In genomic region chr3:48189321-48189720, GRCh38 we compare ENCODE assay signal across 16 cellular contexts. TPM values are rescaled to one million over a fixed set of nuclear protein-coding genes. Genes with fewer than 3 reads are reported as not detected.
A peak's percentile ranks its signal among the peaks of the same experiment; 100 is the strongest.
DNase-seq lines count a peak whose midpoint lies in the region; ATAC-seq, FAIRE-seq and TF ChIP-seq lines count a peak whose summit lies in the region.
"Had no signal": no experiment of that assay in that cellular context is flagged by ENCODE, and none has a peak within 500 bp of the region (broad histone marks: within the 10 kb centered on the region; RNA-seq: fewer than 3 reads in every experiment).

No MANE protein-coding gene starts in this region.

- RAD21 ChIA-PET in GM12878 (lab: Charles Lee; ENCODE audit: unreplicated experiment): interaction anchor here (1.1 to 2.4 kb wide), 5 partner anchors 51 to 369 kb away, joined by 3 to 17 read pairs (median 7); partner anchors contain the start of gene ZNF589

- TF ChIP-seq POLR2A in GM12878 (IDR thresholded peaks at IDR 0.05; ENCODE audit: low read depth, low read length) (no peak), suprapubic skin (IDR thresholded peaks at IDR 0.05) (no peak)

- no peak for TF ChIP-seq CTCF in HEK293 (tag by site-specific recombination; IDR thresholded peaks at IDR 0.05)
- no peak for TF ChIP-seq CTCF in GM12878 (IDR thresholded peaks at IDR 0.05 in 2 of 3, conservative IDR thresholded peaks at IDR 0.05 in 1 of 3; ENCODE audit: control insufficient read depth in 2 of 3, extremely low read depth in 1 of 3, insufficient read depth in 1 of 3, low read depth in 3 of 3, low read length in 3 of 3)
- no peak for TF ChIP-seq CTCF in neural cell (IDR thresholded peaks at IDR 0.05; ENCODE audit: poor library complexity, severe bottlenecking)
- no peak for TF ChIP-seq CTCF in BE2C (IDR thresholded peaks at IDR 0.05; ENCODE audit: low read depth, low read length)
- no peak for TF ChIP-seq CTCF in suprapubic skin (IDR thresholded peaks at IDR 0.05)

- TF ChIP-seq EP300 in GM12878 (IDR thresholded peaks at IDR 0.05; ENCODE audit: borderline replicate concordance in 1 of 2, control insufficient read depth in 1 of 2, low read depth in 2 of 2, low read length in 2 of 2) (no peak), neural cell (conservative IDR thresholded peaks at IDR 0.05; ENCODE audit: poor library complexity, severe bottlenecking) (no peak), suprapubic skin (IDR thresholded peaks at IDR 0.05) (no peak)

- no peak overlapping the region for H3K27ac ChIP-seq in CD4-positive, CD25-positive, alpha-beta regulatory T cell (ENCODE audit: insufficient read depth, low read length, poor library complexity, severe bottlenecking)
- H3K27ac ChIP-seq in HEK293 (ENCODE audit: extremely low read depth, low read depth, low read length): no peak overlapping the region
- no peak overlapping the region for H3K27ac ChIP-seq in GM12878 (ENCODE audit: control insufficient read depth, insufficient read depth)
- H3K27ac ChIP-seq in neural cell (ENCODE audit: low read length): no peak overlapping the region
- H3K27ac ChIP-seq in suprapubic skin: no peak overlapping the region

- H3K4me1 Mint-ChIP-seq in CD4-positive, CD25-positive, alpha-beta regulatory T cell: peaks cover 0 to 21% (median 15%) of the 10 kb centered on the region in 4 donors

- H3K4me1 ChIP-seq in CD4-positive, CD25-positive, alpha-beta regulatory T cell (ENCODE audit: control insufficient read depth, insufficient read depth, low read length, poor library complexity, severe bottlenecking): peaks cover 14% of the 10 kb centered on the region
- H3K4me1 ChIP-seq in HEK293 (ENCODE audit: control insufficient read depth, insufficient read depth, low read length) (no peaks in the 10 kb centered on the region), GM12878 (ENCODE audit: control insufficient read depth, insufficient read depth, low read length) (peaks cover 12% of the 10 kb centered on the region; the same call in 1 of the 2 replicates), BE2C (no peaks in the 10 kb centered on the region), suprapubic skin (peaks cover 20% of the 10 kb centered on the region)

- peak overlapping the region in 3 of 4 donors; percentile 94 to 99 (median 95) for H3K4me3 Mint-ChIP-seq in CD4-positive, CD25-positive, alpha-beta regulatory T cell

- H3K27me3 ChIP-seq in CD4-positive, CD25-positive, alpha-beta regulatory T cell (ENCODE audit: control insufficient read depth, insufficient read depth, low read length): no peaks in the 10 kb centered on the region
- no peaks in the 10 kb centered on the region for H3K27me3 ChIP-seq in GM12878 (replicated peaks in 1 of 2; ENCODE audit: control insufficient read depth in 2 of 2, insufficient read depth in 2 of 2, low read length in 1 of 2)
- H3K27me3 ChIP-seq in neural cell (ENCODE audit: insufficient read depth, low read depth, low read length): no peaks in the 10 kb centered on the region
- H3K27me3 ChIP-seq in BE2C: no peaks in the 10 kb centered on the region
- H3K27me3 ChIP-seq in suprapubic skin: no peaks in the 10 kb centered on the region
- H3K27me3 ChIP-seq: BLaER1, stomach had no signal

- in situ Hi-C loops in GM12878 (cut with MboI): no loop called here

- BruUV-seq in GM12878 (replicated peaks; lab: Mats Ljungman, UMichigan): no TSS peak

- no peak for ATAC-seq in CD4-positive, CD25-positive, alpha-beta regulatory T cell (ENCODE audit: low read depth in 2 of 2)
- ATAC-seq in GM12878: no peak

- POLR2A ChIA-PET in HEK293 (lab: Yijun Ruan, JAX): no interaction called here
- POLR2A ChIA-PET in GM12878 (lab: Charles Lee): interaction anchor here (0.6 to 1.2 kb wide), 3 partner anchors 33 to 399 kb away, joined by 3 read pairs; partner anchors contain the start of gene ZNF589

- peaks cover 8% of the 10 kb centered on the region for H3K27me3 Mint-ChIP-seq in CD4-positive, CD25-positive, alpha-beta regulatory T cell

- DNase-seq in CD4-positive, CD25-positive, alpha-beta regulatory T cell: no peak
- DNase-seq in GM12878 (ENCODE audit: low read depth, low spot score) (no peak), BE2C (no peak), suprapubic skin (ENCODE audit: low spot score in 2 of 2) (no peak), AG08395 (ENCODE audit: low spot score) (no peak)
- DNase-seq: activated CD4-positive, CD25-positive, alpha-beta regulatory T cell treated with anti-CD3 and anti-CD28 coated beads, Interleukin-2, amount 50 U/mL, for 72 hours; activated CD8-positive, alpha-beta memory T cell treated with anti-CD3 and anti-CD28 coated beads, Interleukin-2, amount 50 U/mL, for 4 hours; DMS79; effector CD4-positive, alpha-beta T cell; stimulated activated CD4-positive, alpha-beta T cell treated with anti-CD3 and anti-CD28 coated beads, Interleukin-12 subunit alpha, Interleukin-12 subunit beta, amount 100 ng/mL, for 4 hours; stomach had no signal

- no peak for TF ChIP-seq RAD21 in GM12878 (IDR thresholded peaks at IDR 0.05; ENCODE audit: insufficient read depth, low read depth, low read length)
- TF ChIP-seq RAD21 in neural cell (conservative IDR thresholded peaks at IDR 0.05): no peak

- H3K9me2 ChIP-seq in neural cell (ENCODE audit: insufficient read depth, low read length): no peaks in the 10 kb centered on the region

- SMC1A ChIA-PET in GM12878 (lab: Charles Lee; ENCODE audit: uncharacterized antibody, unreplicated experiment): interaction anchor here (1.2 to 5.9 kb wide), 4 partner anchors 14 to 247 kb away, joined by 3 to 31 read pairs (median 4); partner anchors contain the start of gene ZNF589

- no peak for FAIRE-seq in GM12878 (lab: Jason Lieb, UNC)
- FAIRE-seq: HTR-8/SVneo had no signal

- H3K9me3 ChIP-seq in CD4-positive, CD25-positive, alpha-beta regulatory T cell (ENCODE audit: control insufficient read depth in 2 of 2, low read length in 2 of 2): no peaks in the 10 kb centered on the region
- no peaks in the 10 kb centered on the region for H3K9me3 ChIP-seq in HEK293 (ENCODE audit: control insufficient read depth, insufficient read depth, low read depth, low read length)
- H3K9me3 ChIP-seq in GM12878 (replicated peaks; ENCODE audit: control insufficient read depth, insufficient read depth, low read length): no peaks in the 10 kb centered on the region
- no peaks in the 10 kb centered on the region for H3K9me3 ChIP-seq in neural cell (ENCODE audit: low read length)
- no peaks in the 10 kb centered on the region for H3K9me3 ChIP-seq in BE2C
- H3K9me3 ChIP-seq in suprapubic skin: no peaks in the 10 kb centered on the region
- H3K9me3 ChIP-seq: BLaER1, stomach had no signal

- CTCF ChIA-PET in HEK293 (lab: Yijun Ruan, JAX) (interaction anchor here (0.6 to 2.4 kb wide), 5 partner anchors 10 to 370 kb away, joined by 3 to 15 read pairs (median 6); no protein-coding TSS in a partner anchor), GM12878 (lab: Yijun Ruan, JAX) (interaction anchor here (1.4 to 2.7 kb wide), 3 partner anchors 247 to 368 kb away, joined by 4 to 23 read pairs (median 6); partner anchors contain the start of genes CCDC51, PFKFB4 and TMA7)

- WGBS in GM12878 (ENCODE audit: insufficient coverage, insufficient replicate concordance, low lambda C conversion rate, missing lambda C conversion rate): 59% methylated on average over 6 of the region's 6 CpGs
- WGBS in suprapubic skin: 95% methylated on average over 6 of the region's 6 CpGs

- H4K20me1 ChIP-seq in GM12878 (ENCODE audit: control insufficient read depth, insufficient read depth): no peaks in the 10 kb centered on the region
- H4K20me1 ChIP-seq in neural cell (ENCODE audit: insufficient read depth): no peaks in the 10 kb centered on the region
- H4K20me1 ChIP-seq: BLaER1 had no signal

- H3K9me3 Mint-ChIP-seq in CD4-positive, CD25-positive, alpha-beta regulatory T cell: no peaks in the 10 kb centered on the region
- H3K9me3 Mint-ChIP-seq: activated naive CD4-positive, alpha-beta T cell treated with anti-CD3 and anti-CD28 coated beads, Interleukin-2, amount 50 U/mL, for 24 hours had no signal

- H3K36me3 Mint-ChIP-seq in CD4-positive, CD25-positive, alpha-beta regulatory T cell: no peaks in the 10 kb centered on the region

- H3K4me2 ChIP-seq in GM12878 (ENCODE audit: control insufficient read depth, insufficient read depth) (no peak overlapping the region), neural cell (ENCODE audit: low read length) (no peak overlapping the region)

- H3K4me3 ChIP-seq in CD4-positive, CD25-positive, alpha-beta regulatory T cell (ENCODE audit: low read depth, low read length): no peak overlapping the region
- H3K4me3 ChIP-seq in HEK293 (ENCODE audit: low read depth, low read length) (no peak overlapping the region), GM12878 (no peak overlapping the region), neural cell (ENCODE audit: low read length) (no peak overlapping the region), BE2C (ENCODE audit: low read depth, low read length) (no peak overlapping the region), suprapubic skin (no peak overlapping the region)

- H3K79me2 ChIP-seq in GM12878 (ENCODE audit: control insufficient read depth, insufficient read depth, low read length): peaks cover 37% of the 10 kb centered on the region
- peaks cover 7% of the 10 kb centered on the region for H3K79me2 ChIP-seq in neural cell (replicated peaks; ENCODE audit: insufficient read depth, low read length)

- H3K36me3 ChIP-seq in CD4-positive, CD25-positive, alpha-beta regulatory T cell (ENCODE audit: control insufficient read depth, insufficient read depth, low read length): no peaks in the 10 kb centered on the region
- H3K36me3 ChIP-seq in HEK293 (ENCODE audit: control insufficient read depth in 2 of 2, insufficient read depth in 1 of 2, low read length in 2 of 2) (peaks cover 13 to 28% of the 10 kb centered on the region in 2 experiments), GM12878 (ENCODE audit: control insufficient read depth in 2 of 2, insufficient read depth in 2 of 2, low read length in 1 of 2) (peaks cover 0 to 7% of the 10 kb centered on the region in 2 experiments; a peak in 2 of 4 replicates), neural cell (ENCODE audit: insufficient read depth, low read length) (no peaks in the 10 kb centered on the region), BE2C (peaks cover 10% of the 10 kb centered on the region), suprapubic skin (no peaks in the 10 kb centered on the region)
- H3K36me3 ChIP-seq: stomach had no signal

- no peaks in the 10 kb centered on the region for H3F3A ChIP-seq in neural cell (ENCODE audit: insufficient read depth, low read length, poor library complexity, severe bottlenecking)

- no peak overlapping the region for H3K27ac Mint-ChIP-seq in CD4-positive, CD25-positive, alpha-beta regulatory T cell
- H3K27ac Mint-ChIP-seq: activated naive CD4-positive, alpha-beta T cell treated with anti-CD3 and anti-CD28 coated beads, Interleukin-2, amount 50 U/mL, for 24 hours had no signal

- H3K9ac ChIP-seq in GM12878 (ENCODE audit: control insufficient read depth, insufficient read depth, low read length) (no peak overlapping the region), neural cell (ENCODE audit: low read length) (no peak overlapping the region)

- intact Hi-C loops in GM12878 (cut with micrococcal nuclease; ENCODE audit: unreplicated experiment): no loop called here

- H2AFZ ChIP-seq in GM12878 (ENCODE audit: control insufficient read depth, low read depth, low read length): peak overlapping the region; percentile 89; the same call in 1 of the 2 replicates
- peak overlapping the region; percentile 83 for H2AFZ ChIP-seq in neural cell (ENCODE audit: low read depth, low read length)

RNA-seq across cellular contexts. Expression of gene CDC25A, which starts 1.1 kb away (rescaled TPM):
- total RNA-seq in CD4-positive, CD25-positive, alpha-beta regulatory T cell: 0.72 TPM
- under 1 TPM in 3 of 4 donors, not detected in 1; 0.06 to 0.78 (median 0.13) TPM for polyA plus RNA-seq in CD4-positive, CD25-positive, alpha-beta regulatory T cell
- total RNA-seq in GM12878 (2013; cell fraction: nucleolus; rRNA removed): 9.5 and 18.7 TPM in 2 replicates
- 32.1 and 32.5 TPM in 2 replicates for total RNA-seq in GM12878 (2014; rRNA removed)
- total RNA-seq in GM12878 (2014; rRNA removed; fragmentation: Illumina TruSeq; extraction: Trizol): 29.5 and 30.3 TPM in 2 replicates
- 34.4 and 36.6 TPM in 2 replicates for total RNA-seq in GM12878 (2021)
- 5.7 TPM for polyA plus RNA-seq in GM12878 (2011; ENCODE audit: low read depth)
- 16.0 and 16.1 TPM in 2 replicates for polyA plus RNA-seq in GM12878 (2011; rRNA removed)
- 12.1 and 15.7 TPM in 2 replicates for polyA plus RNA-seq in GM12878 (2011; cell fraction: cytosol; rRNA removed)
- polyA plus RNA-seq in GM12878 (2011; cell fraction: nucleus; rRNA removed): 10.0 and 12.0 TPM in 2 replicates
- polyA plus RNA-seq in GM12878 (2012): 8.4 and 8.7 TPM in 2 replicates
- polyA plus RNA-seq in GM12878 (2014; fragmentation: Illumina TruSeq; extraction: Trizol): 33.8 and 35.3 TPM in 2 replicates
- polyA plus RNA-seq in GM12878 (2014; fragmentation: Nextera tagmentation; extraction: Ambion mirVana): 1 to 10 TPM; 2.9 to 5.6 TPM
- polyA plus RNA-seq in GM12878 (2014; rRNA removed): 25.6 and 30.3 TPM in 2 replicates
- polyA plus RNA-seq in GM12878 (2016; fragmentation: Nextera tagmentation; extraction: Ambion mirVana): 10 to 100 TPM; 21.3 to 23.4 TPM
- polyA minus RNA-seq in GM12878 (2011; rRNA and poly(A)+ RNA removed): 17.3 and 17.6 TPM in 2 replicates
- polyA minus RNA-seq in GM12878 (2011; cell fraction: cytosol; rRNA and poly(A)+ RNA removed): 9.4 and 12.9 TPM in 2 replicates
- 11.5 and 16.8 TPM in 2 replicates for polyA minus RNA-seq in GM12878 (2011; cell fraction: nucleus; rRNA and poly(A)+ RNA removed)
- 9.8 and 12.3 TPM in 2 replicates for polyA plus RNA-seq in neural cell
- polyA minus RNA-seq in neural cell: 17.7 and 21.9 TPM in 2 replicates
- 1.9 TPM for polyA plus RNA-seq in BE2C (2012; ENCODE audit: insufficient read depth, insufficient read length, low read depth)
- total RNA-seq in suprapubic skin: 1 to 10 TPM in 1 of 4 donors, under 1 TPM in 2, not detected in 1; 0.55 to 6.8 (median 0.98) TPM

RNA-seq across cellular contexts. Expression of gene CAMP, which starts 34.0 kb away (rescaled TPM):
- not detected for total RNA-seq in CD4-positive, CD25-positive, alpha-beta regulatory T cell
- not detected for polyA plus RNA-seq in CD4-positive, CD25-positive, alpha-beta regulatory T cell
- total RNA-seq in GM12878 (2013; cell fraction: nucleolus; rRNA removed): not detected in 2 replicates
- total RNA-seq in GM12878 (2014; rRNA removed): 9.8 and 11.7 TPM in 2 replicates
- total RNA-seq in GM12878 (2014; rRNA removed; fragmentation: Illumina TruSeq; extraction: Trizol): 7.4 and 8.7 TPM in 2 replicates
- total RNA-seq in GM12878 (2021): 7.5 and 7.8 TPM in 2 replicates
- 4.9 TPM for polyA plus RNA-seq in GM12878 (2011; ENCODE audit: low read depth)
- 0.76 and 0.86 TPM in 2 replicates for polyA plus RNA-seq in GM12878 (2011; rRNA removed)
- polyA plus RNA-seq in GM12878 (2011; cell fraction: cytosol; rRNA removed): 0.88 and 2.0 TPM in 2 replicates
- polyA plus RNA-seq in GM12878 (2011; cell fraction: nucleus; rRNA removed): 0.56 and 0.93 TPM in 2 replicates
- 6.8 and 12.9 TPM in 2 replicates for polyA plus RNA-seq in GM12878 (2012)
- 2.3 and 6.9 TPM in 2 replicates for polyA plus RNA-seq in GM12878 (2014; fragmentation: Illumina TruSeq; extraction: Trizol)
- 10 to 100 TPM; 25.4 to 34.3 TPM for polyA plus RNA-seq in GM12878 (2014; fragmentation: Nextera tagmentation; extraction: Ambion mirVana)
- polyA plus RNA-seq in GM12878 (2014; rRNA removed): 10.4 and 10.9 TPM in 2 replicates
- polyA plus RNA-seq in GM12878 (2016; fragmentation: Nextera tagmentation; extraction: Ambion mirVana): 1 to 10 TPM; 3.4 to 3.7 TPM
- 0.41 and 1.1 TPM in 2 replicates for polyA minus RNA-seq in GM12878 (2011; rRNA and poly(A)+ RNA removed)
- not detected in 2 replicates for polyA minus RNA-seq in GM12878 (2011; cell fraction: cytosol; rRNA and poly(A)+ RNA removed)
- polyA minus RNA-seq in GM12878 (2011; cell fraction: nucleus; rRNA and poly(A)+ RNA removed): not detected in 2 replicates
- not detected in 2 replicates for polyA plus RNA-seq in neural cell
- not detected in 2 replicates for polyA minus RNA-seq in neural cell
- not detected for polyA plus RNA-seq in BE2C (2012; ENCODE audit: insufficient read depth, insufficient read length, low read depth)
- not detected for total RNA-seq in suprapubic skin

RNA-seq across cellular contexts. Expression of gene ZNF589, which starts 51.6 kb away (rescaled TPM):
- 33.4 TPM for total RNA-seq in CD4-positive, CD25-positive, alpha-beta regulatory T cell
- polyA plus RNA-seq in CD4-positive, CD25-positive, alpha-beta regulatory T cell: 1 to 10 TPM; 2.9 to 6.4 (median 4.8) TPM
- 211 and 232 TPM in 2 replicates for total RNA-seq in GM12878 (2013; cell fraction: nucleolus; rRNA removed)
- total RNA-seq in GM12878 (2014; rRNA removed) (26.5 and 29.0 TPM in 2 replicates), GM12878 (2014; rRNA removed; fragmentation: Illumina TruSeq; extraction: Trizol) (29.5 and 30.2 TPM in 2 replicates), GM12878 (2021) (27.7 and 34.2 TPM in 2 replicates), suprapubic skin (10 to 100 TPM in 3 of 4 donors, 1 to 10 TPM in 1; 8.7 to 25.2 (median 14.6) TPM)
- 25.2 TPM for polyA plus RNA-seq in GM12878 (2011; ENCODE audit: low read depth)
- polyA plus RNA-seq in GM12878 (2011; rRNA removed) (47.2 and 47.9 TPM in 2 replicates), GM12878 (2014; fragmentation: Illumina TruSeq; extraction: Trizol) (36.9 and 47.9 TPM in 2 replicates), GM12878 (2014; fragmentation: Nextera tagmentation; extraction: Ambion mirVana) (10 to 100 TPM in 1 of 2 experiments, 1 to 10 TPM in 1; 6.5 to 10.1 TPM), GM12878 (2014; rRNA removed) (30.2 and 30.8 TPM in 2 replicates), GM12878 (2016; fragmentation: Nextera tagmentation; extraction: Ambion mirVana) (10 to 100 TPM; 19.7 to 20.2 TPM), neural cell (19.4 and 28.5 TPM in 2 replicates)
- 29.4 and 32.9 TPM in 2 replicates for polyA plus RNA-seq in GM12878 (2011; cell fraction: cytosol; rRNA removed)
- 114 and 142 TPM in 2 replicates for polyA plus RNA-seq in GM12878 (2011; cell fraction: nucleus; rRNA removed)
- 26.2 and 27.8 TPM in 2 replicates for polyA plus RNA-seq in GM12878 (2012)
- polyA minus RNA-seq in GM12878 (2011; rRNA and poly(A)+ RNA removed): 33.6 and 39.6 TPM in 2 replicates
- 8.0 and 10.2 TPM in 2 replicates for polyA minus RNA-seq in GM12878 (2011; cell fraction: cytosol; rRNA and poly(A)+ RNA removed)
- 24.1 and 29.7 TPM in 2 replicates for polyA minus RNA-seq in GM12878 (2011; cell fraction: nucleus; rRNA and poly(A)+ RNA removed)
- polyA minus RNA-seq in neural cell: 21.7 and 24.2 TPM in 2 replicates
- polyA plus RNA-seq in BE2C (2012; ENCODE audit: insufficient read depth, insufficient read length, low read depth): 7.4 TPM
